Comparison of ENCODE assay signal across 8 cellular contexts in the genomic region with DNA sequence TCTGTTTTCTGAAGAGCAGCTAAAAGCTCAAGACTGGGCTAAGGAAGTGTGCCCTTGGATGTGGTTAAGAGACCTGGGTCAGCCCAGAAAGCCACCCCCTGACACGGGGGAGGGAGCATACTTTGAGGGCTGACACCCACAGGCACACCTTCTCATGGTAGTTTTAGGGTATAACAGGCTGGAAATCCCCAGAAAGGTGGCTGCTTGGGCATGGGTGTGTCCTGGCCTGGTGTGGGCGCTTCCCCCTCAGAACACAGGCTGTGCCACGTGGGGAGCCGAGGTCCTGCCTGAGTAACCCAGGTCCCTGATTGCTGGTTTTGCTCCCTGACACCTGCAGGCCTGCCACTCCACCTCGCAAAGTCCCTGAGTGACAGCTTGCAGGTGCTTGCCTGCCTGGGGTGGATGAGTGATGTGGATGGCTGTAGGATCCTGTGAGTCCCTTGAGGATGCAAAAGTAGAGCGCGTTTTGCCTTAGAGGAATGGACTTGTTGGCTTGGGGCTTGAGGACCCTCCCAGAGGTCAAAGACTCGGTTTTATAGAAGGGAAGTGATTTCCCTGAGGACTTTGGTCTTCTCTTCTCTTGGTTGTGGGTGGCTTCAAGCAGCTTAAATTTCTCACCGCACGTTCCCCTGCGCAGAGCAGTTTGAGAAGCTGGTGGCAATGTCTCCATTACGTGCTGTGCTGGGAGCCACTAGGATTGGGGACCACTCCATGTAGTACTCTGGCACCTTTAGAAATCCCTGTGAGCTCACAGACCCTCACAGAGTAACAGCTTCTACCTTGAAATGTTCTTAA.
DNase-seq lines count a peak whose midpoint lies in the region; ATAC-seq and TF ChIP-seq lines count a peak whose summit lies in the region.

No MANE protein-coding gene starts in this region.

- no peaks in the 10 kb centered on the region for H3K9me3 Mint-ChIP-seq in activated CD4-positive, alpha-beta memory T cell treated with anti-CD3 and anti-CD28 coated beads for 36 hours
- H3K9me3 Mint-ChIP-seq in type B pancreatic cell, result no peaks in the 10 kb centered on the region

- peaks cover 92% of the 10 kb centered on the region for H3K36me3 ChIP-seq in brain microvascular endothelial cell (replicated peaks)

- CTCF ChIA-PET in activated CD4-positive, alpha-beta memory T cell treated with anti-CD3 and anti-CD28 coated beads for 36 hours (lab: Charles Lee), result no interaction called here

- H3K36me3 Mint-ChIP-seq in activated CD4-positive, alpha-beta memory T cell treated with anti-CD3 and anti-CD28 coated beads for 36 hours, result peaks cover 16% of the 10 kb centered on the region
- H3K36me3 Mint-ChIP-seq in type B pancreatic cell, result peaks cover 53% of the 10 kb centered on the region

- H3K27me3 Mint-ChIP-seq in activated CD4-positive, alpha-beta memory T cell treated with anti-CD3 and anti-CD28 coated beads for 36 hours, result no peaks in the 10 kb centered on the region
- H3K27me3 Mint-ChIP-seq in type B pancreatic cell, result no peaks in the 10 kb centered on the region

- H3K4me3 ChIP-seq in brain microvascular endothelial cell (ENCODE audit: low read depth, low read length), result no peak overlapping the region

- in situ Hi-C loops in brain microvascular endothelial cell (cut with HindIII; ENCODE audit: low pct_ligation_motif_present, low sequenced_read_pairs), result no loop called here

- peaks cover 29% of the 10 kb centered on the region for H3K4me1 Mint-ChIP-seq in activated CD4-positive, alpha-beta memory T cell treated with anti-CD3 and anti-CD28 coated beads for 36 hours (ENCODE audit: low read depth)
- peaks cover 13% of the 10 kb centered on the region for H3K4me1 Mint-ChIP-seq in type B pancreatic cell (ENCODE audit: unreplicated experiment)

- peak overlapping the region; percentile 54 for H3K27ac Mint-ChIP-seq in activated CD4-positive, alpha-beta memory T cell treated with anti-CD3 and anti-CD28 coated beads for 36 hours
- peak overlapping the region; percentile 7 for H3K27ac Mint-ChIP-seq in type B pancreatic cell

- no peak overlapping the region for H3K27ac ChIP-seq in brain microvascular endothelial cell

- ATAC-seq in GM18907 (IDR thresholded peaks at IDR 0.05; ENCODE audit: unreplicated experiment) (peak; percentile 78), HG03095 (IDR thresholded peaks at IDR 0.05; ENCODE audit: unreplicated experiment) (peak; percentile 60)

- TF ChIP-seq CTCF in type B pancreatic cell (conservative IDR thresholded peaks at IDR 0.05) (no peak), brain microvascular endothelial cell (IDR thresholded peaks at IDR 0.05; ENCODE audit: low read depth, low read length, missing control alignments) (no peak)

- DNase-seq in activated CD4-positive, alpha-beta memory T cell treated with anti-CD3 and anti-CD28 coated beads for 36 hours, result peak; percentile 50
- peak; percentile 20 for DNase-seq in left kidney (ENCODE audit: low read depth, low spot score)
- no peak for DNase-seq in type B pancreatic cell (ENCODE audit: extremely low spot score, unreplicated experiment)
- DNase-seq in NCI-H2196 (lab: John Stamatoyannopoulos, UW; ENCODE audit: unreplicated experiment), result no peak
- DNase-seq in occipital lobe (lab: John Stamatoyannopoulos, UW), result no peak
- DNase-seq in brain microvascular endothelial cell, result no peak

- H3K4me3 Mint-ChIP-seq in activated CD4-positive, alpha-beta memory T cell treated with anti-CD3 and anti-CD28 coated beads for 36 hours, result no peak overlapping the region
- H3K4me3 Mint-ChIP-seq in type B pancreatic cell, result no peak overlapping the region

- H3K27me3 ChIP-seq in brain microvascular endothelial cell (replicated peaks), result no peaks in the 10 kb centered on the region

- intact Hi-C loops in activated CD4-positive, alpha-beta memory T cell treated with anti-CD3 and anti-CD28 coated beads for 36 hours (cut with micrococcal nuclease), result no loop called here

- POLR2A ChIA-PET in activated CD4-positive, alpha-beta memory T cell treated with anti-CD3 and anti-CD28 coated beads for 36 hours (lab: Charles Lee), result no interaction called here

Comparison
In these comparisons a context has a peak if more than half of its experiments do, and no peak if none do; other contexts are left out.
1. DNase-seq: peak in activated CD4-positive, alpha-beta memory T cell treated with anti-CD3 and anti-CD28 coated beads for 36 hours (single experiment) and left kidney (single experiment); none in type B pancreatic cell (single experiment), NCI-H2196 (single experiment), occipital lobe (single experiment) and brain microvascular endothelial cell (single experiment).